ENCODE assay signal across 19 cellular contexts in the genomic region with DNA sequence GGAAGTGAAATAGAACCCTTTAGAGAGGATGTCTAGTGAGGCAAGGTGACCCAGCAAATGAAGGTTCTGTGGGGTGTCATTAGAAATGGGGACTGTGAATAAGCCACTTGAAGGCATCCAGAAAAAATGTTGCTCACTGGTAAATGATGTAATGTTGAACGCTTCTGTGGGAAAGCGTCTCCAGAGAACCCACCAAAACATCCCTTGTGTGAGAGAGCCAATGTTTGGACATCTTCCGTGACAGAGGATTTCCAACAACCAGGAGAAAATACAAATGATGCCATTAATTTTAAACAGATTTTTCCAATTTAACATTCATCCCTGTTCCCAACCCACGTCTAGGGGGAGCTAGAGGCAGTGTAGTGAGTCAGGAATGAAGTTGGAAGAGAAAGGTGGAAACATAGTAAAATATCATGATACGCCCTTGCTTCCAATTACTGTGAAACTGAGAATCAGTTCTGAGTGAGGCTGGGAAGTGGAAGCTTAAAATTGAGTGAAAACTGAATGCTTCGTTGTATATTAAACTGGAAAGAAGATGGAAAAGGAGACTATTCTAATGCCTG.
DNase-seq lines count a peak whose midpoint lies in the region; ATAC-seq, FAIRE-seq and TF ChIP-seq lines count a peak whose summit lies in the region.
"Had no signal": no experiment of that assay in that cellular context is flagged by ENCODE, and none has a peak within 500 bp of the region (broad histone marks: within the 10 kb centered on the region; RNA-seq: fewer than 3 reads in every experiment).

No MANE protein-coding gene starts in this region.

- H3K27ac ChIP-seq in GM23248 = no peak overlapping the region
- no peak overlapping the region for H3K27ac ChIP-seq in brain microvascular endothelial cell
- H3K27ac ChIP-seq in keratinocyte (ENCODE audit: control insufficient read depth, insufficient read depth, low read length) = no peak overlapping the region
- H3K27ac ChIP-seq: coronary artery, epithelial cell of prostate, vagina had no signal

- 52 to 60% methylated on average over 6 of the region's 6 CpGs for WGBS in GM23248 (ENCODE audit: low coverage in 1 of 2, low lambda C conversion rate in 2 of 2, missing lambda C conversion rate in 2 of 2), 2 experiments

- H3K4me2 ChIP-seq in GM23248 (ENCODE audit: unreplicated experiment) (no peak overlapping the region), keratinocyte (ENCODE audit: control insufficient read depth, extremely low read depth, insufficient read depth, low read depth, low read length) (no peak overlapping the region)

- no peak for ATAC-seq in GM19023 (IDR thresholded peaks at IDR 0.05; ENCODE audit: unreplicated experiment)
- ATAC-seq: activated CD8-positive, alpha-beta memory T cell treated with anti-CD3 and anti-CD28 coated beads, Interleukin-2, amount 10 ng/mL, durations not matched to agents 7 days and 5 days had no signal

- H3K4me1 ChIP-seq in GM23248 (ENCODE audit: insufficient read depth) = no peaks in the 10 kb centered on the region
- no peaks in the 10 kb centered on the region for H3K4me1 ChIP-seq in keratinocyte (ENCODE audit: control insufficient read depth, extremely low read depth, insufficient read depth, low read length)
- H3K4me1 ChIP-seq: vagina had no signal

- no peaks in the 10 kb centered on the region for H3K9me1 ChIP-seq in keratinocyte (ENCODE audit: control insufficient read depth, extremely low read depth, insufficient read depth, low read length)

- H3K9me3 ChIP-seq in GM23248 (ENCODE audit: low read depth) (no peaks in the 10 kb centered on the region), keratinocyte (ENCODE audit: control insufficient read depth, low read depth, low read length) (no peaks in the 10 kb centered on the region)
- H3K9me3 ChIP-seq: vagina had no signal

- no peak overlapping the region for H3K9ac ChIP-seq in GM23248
- no peak overlapping the region for H3K9ac ChIP-seq in keratinocyte (ENCODE audit: control insufficient read depth, extremely low read depth, insufficient read depth, low read length)

- no peaks in the 10 kb centered on the region for H3K79me2 ChIP-seq in GM23248 (ENCODE audit: insufficient read depth)
- no peaks in the 10 kb centered on the region for H3K79me2 ChIP-seq in keratinocyte (ENCODE audit: control insufficient read depth, insufficient read depth, low read length)

- TF ChIP-seq CTCF in brain microvascular endothelial cell (IDR thresholded peaks at IDR 0.05; ENCODE audit: low read depth, low read length, missing control alignments) (peak; percentile 40), keratinocyte (optimal IDR thresholded peaks at IDR 0.05 in 1 of 3, IDR thresholded peaks at IDR 0.05 in 1 of 3, conservative IDR thresholded peaks at IDR 0.05 in 1 of 3; ENCODE audit: extremely low read depth in 1 of 3, insufficient read depth in 2 of 3, low read length in 3 of 3) (peak; percentile 15 to 44 (median 21))

- H3K4me3 ChIP-seq in GM23248 = no peak overlapping the region
- H3K4me3 ChIP-seq in brain microvascular endothelial cell (ENCODE audit: low read depth, low read length) = no peak overlapping the region
- no peak overlapping the region for H3K4me3 ChIP-seq in keratinocyte (ENCODE audit: control insufficient read depth in 2 of 3, extremely low read depth in 1 of 3, insufficient read depth in 2 of 3, low read depth in 1 of 3, low read length in 3 of 3)
- H3K4me3 ChIP-seq: coronary artery, vagina had no signal

- H3K36me3 ChIP-seq in GM23248 (ENCODE audit: low read depth) = no peaks in the 10 kb centered on the region
- no peaks in the 10 kb centered on the region for H3K36me3 ChIP-seq in brain microvascular endothelial cell (replicated peaks)
- no peaks in the 10 kb centered on the region for H3K36me3 ChIP-seq in keratinocyte (ENCODE audit: control insufficient read depth in 2 of 2, extremely low read depth in 1 of 2, insufficient read depth in 2 of 2, low read length in 2 of 2)
- H3K36me3 ChIP-seq: vagina had no signal

- dilution Hi-C loops in keratinocyte (cut with MboI; ENCODE audit: extremely low pct_ligation_motif_present, low sequenced_read_pairs) = no loop called here

- FAIRE-seq in keratinocyte (lab: Jason Lieb, UNC) = no peak
- FAIRE-seq: HTR-8/SVneo, RCC 7860 had no signal

- H4K20me1 ChIP-seq in GM23248 (ENCODE audit: insufficient read depth) = no peaks in the 10 kb centered on the region
- no peaks in the 10 kb centered on the region for H4K20me1 ChIP-seq in keratinocyte (ENCODE audit: control insufficient read depth, extremely low read depth, insufficient read depth, low read length)

- no peaks in the 10 kb centered on the region for H3F3A ChIP-seq in GM23248 (ENCODE audit: insufficient read depth)

- in situ Hi-C loops in GM23248 (cut with MboI) = no loop called here
- in situ Hi-C loops in brain microvascular endothelial cell (cut with HindIII; ENCODE audit: low pct_ligation_motif_present, low sequenced_read_pairs) = no loop called here

- DNase-seq in AG08396 (ENCODE audit: low spot score) = peak; percentile 12
- peak; percentile 38 for DNase-seq in GM23248
- no peak for DNase-seq in brain microvascular endothelial cell
- no peak for DNase-seq in keratinocyte (ENCODE audit: low read depth, low spot score)
- no peak for DNase-seq in stimulated activated CD8-positive, alpha-beta memory T cell treated with anti-CD3 and anti-CD28 coated beads, Interleukin-4, amount 100 ng/mL, for 48 hours
- no peak for DNase-seq in NCI-H524 treated with DMSO at 0.1 percent for 48 hours (lab: John Stamatoyannopoulos, UW)
- no peak for DNase-seq in activated CD4-positive, alpha-beta T cell treated with anti-CD3 and anti-CD28 coated beads for 1 hour
- DNase-seq: activated B cell treated with CpG ODN at 0.5 μM for 24 hours; activated CD8-positive, alpha-beta memory T cell treated with anti-CD3 and anti-CD28 coated beads, Interleukin-2, amount 10 ng/mL, durations not matched to agents 7 days and 5 days; activated gamma-delta T cell treated with Interleukin-2 at 50 U/mL for 16 hours; MM.1S; NCI-H2081 treated with DMSO at 0.1 percent for 48 hours; NCI-H82 had no signal

- no peak overlapping the region for H2AFZ ChIP-seq in GM23248
- no peak overlapping the region for H2AFZ ChIP-seq in keratinocyte (ENCODE audit: control insufficient read depth, low read length)

- no peaks in the 10 kb centered on the region for H3K9me2 ChIP-seq in GM23248 (ENCODE audit: insufficient read depth)

- H3K27me3 ChIP-seq in GM23248 (replicated peaks; ENCODE audit: insufficient read depth) (no peaks in the 10 kb centered on the region), brain microvascular endothelial cell (replicated peaks) (no peaks in the 10 kb centered on the region), keratinocyte (ENCODE audit: control insufficient read depth, extremely low read depth, insufficient read depth, low read length) (no peaks in the 10 kb centered on the region)
- H3K27me3 ChIP-seq: vagina had no signal

Comparison
In these comparisons a context has a peak if more than half of its experiments do, and no peak if none do; other contexts are left out.
1. DNase-seq: peak in AG08396 (single experiment) and GM23248 (single experiment); none in brain microvascular endothelial cell (single experiment), keratinocyte (single experiment), stimulated activated CD8-positive, alpha-beta memory T cell treated with anti-CD3 and anti-CD28 coated beads, Interleukin-4, amount 100 ng/mL, for 48 hours (single experiment), NCI-H524 treated with DMSO at 0.1 percent for 48 hours (single experiment) and activated CD4-positive, alpha-beta T cell treated with anti-CD3 and anti-CD28 coated beads for 1 hour (single experiment).